In the genomic region with DNA sequence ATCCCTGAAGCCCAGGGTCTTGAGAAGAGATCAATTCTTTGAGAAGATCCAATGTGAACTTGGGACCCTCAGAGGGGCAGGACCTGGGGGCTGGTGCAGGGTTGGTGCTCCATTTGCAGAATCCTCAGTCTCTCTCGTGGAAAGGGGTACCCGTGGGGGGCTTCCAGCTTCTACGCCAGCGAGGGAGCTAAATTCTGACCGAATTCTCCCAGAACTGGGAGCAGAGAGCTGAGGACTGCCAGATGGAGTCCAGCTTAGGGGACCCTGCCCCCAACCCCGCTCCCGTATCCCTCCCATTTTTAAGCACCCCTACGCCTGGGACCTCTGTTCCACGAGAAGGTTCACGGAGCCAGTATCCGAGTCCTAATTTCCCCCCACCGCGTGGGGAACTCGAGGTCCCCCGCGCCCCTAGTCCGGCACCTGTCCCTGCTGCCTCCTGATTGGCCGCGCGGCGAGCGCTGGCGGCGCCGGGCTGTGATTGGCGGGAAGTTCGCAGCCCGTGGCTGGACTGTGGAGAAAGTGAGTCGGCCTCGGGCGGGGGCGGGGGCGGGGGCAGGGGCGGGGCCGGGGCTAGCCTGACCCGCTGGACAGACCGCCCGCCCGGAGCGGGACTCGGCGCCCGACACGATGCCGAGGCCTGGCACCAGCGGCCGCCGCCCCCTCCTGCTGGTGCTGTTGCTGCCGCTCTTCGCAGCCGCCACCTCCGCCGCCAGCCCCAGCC, we compare ENCODE assay signal across 1 cellular context.
TF ChIP-seq lines count a peak whose summit lies in the region.

No MANE protein-coding gene starts in this region.

TF ChIP-seq in HepG2, 621 proteins besides CTCF, POLR2A, EP300 and RAD21 (continued from another document and continues in another):
- TF ChIP-seq, protein P1, sequence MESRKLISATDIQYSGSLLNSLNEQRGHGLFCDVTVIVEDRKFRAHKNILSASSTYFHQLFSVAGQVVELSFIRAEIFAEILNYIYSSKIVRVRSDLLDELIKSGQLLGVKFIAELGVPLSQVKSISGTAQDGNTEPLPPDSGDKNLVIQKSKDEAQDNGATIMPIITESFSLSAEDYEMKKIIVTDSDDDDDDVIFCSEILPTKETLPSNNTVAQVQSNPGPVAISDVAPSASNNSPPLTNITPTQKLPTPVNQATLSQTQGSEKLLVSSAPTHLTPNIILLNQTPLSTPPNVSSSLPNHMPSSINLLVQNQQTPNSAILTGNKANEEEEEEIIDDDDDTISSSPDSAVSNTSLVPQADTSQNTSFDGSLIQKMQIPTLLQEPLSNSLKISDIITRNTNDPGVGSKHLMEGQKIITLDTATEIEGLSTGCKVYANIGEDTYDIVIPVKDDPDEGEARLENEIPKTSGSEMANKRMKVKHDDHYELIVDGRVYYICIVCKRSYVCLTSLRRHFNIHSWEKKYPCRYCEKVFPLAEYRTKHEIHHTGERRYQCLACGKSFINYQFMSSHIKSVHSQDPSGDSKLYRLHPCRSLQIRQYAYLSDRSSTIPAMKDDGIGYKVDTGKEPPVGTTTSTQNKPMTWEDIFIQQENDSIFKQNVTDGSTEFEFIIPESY (CRISPR knock-in tag; IDR thresholded peaks at IDR 0.05) = no peak
- TF ChIP-seq, protein P2, sequence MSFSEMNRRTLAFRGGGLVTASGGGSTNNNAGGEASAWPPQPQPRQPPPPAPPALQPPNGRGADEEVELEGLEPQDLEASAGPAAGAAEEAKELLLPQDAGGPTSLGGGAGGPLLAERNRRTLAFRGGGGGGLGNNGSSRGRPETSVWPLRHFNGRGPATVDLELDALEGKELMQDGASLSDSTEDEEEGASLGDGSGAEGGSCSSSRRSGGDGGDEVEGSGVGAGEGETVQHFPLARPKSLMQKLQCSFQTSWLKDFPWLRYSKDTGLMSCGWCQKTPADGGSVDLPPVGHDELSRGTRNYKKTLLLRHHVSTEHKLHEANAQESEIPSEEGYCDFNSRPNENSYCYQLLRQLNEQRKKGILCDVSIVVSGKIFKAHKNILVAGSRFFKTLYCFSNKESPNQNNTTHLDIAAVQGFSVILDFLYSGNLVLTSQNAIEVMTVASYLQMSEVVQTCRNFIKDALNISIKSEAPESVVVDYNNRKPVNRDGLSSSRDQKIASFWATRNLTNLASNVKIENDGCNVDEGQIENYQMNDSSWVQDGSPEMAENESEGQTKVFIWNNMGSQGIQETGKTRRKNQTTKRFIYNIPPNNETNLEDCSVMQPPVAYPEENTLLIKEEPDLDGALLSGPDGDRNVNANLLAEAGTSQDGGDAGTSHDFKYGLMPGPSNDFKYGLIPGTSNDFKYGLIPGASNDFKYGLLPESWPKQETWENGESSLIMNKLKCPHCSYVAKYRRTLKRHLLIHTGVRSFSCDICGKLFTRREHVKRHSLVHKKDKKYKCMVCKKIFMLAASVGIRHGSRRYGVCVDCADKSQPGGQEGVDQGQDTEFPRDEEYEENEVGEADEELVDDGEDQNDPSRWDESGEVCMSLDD (CRISPR knock-in tag; IDR thresholded peaks at IDR 0.05; ENCODE audit: borderline replicate concordance) = no peak
- TF ChIP-seq ATRX (CRISPR knock-in tag; IDR thresholded peaks at IDR 0.05; ENCODE audit: borderline replicate concordance) (no peak), MTF1 (CRISPR knock-in tag; IDR thresholded peaks at IDR 0.05) (no peak), NR3C1 (CRISPR knock-in tag; IDR thresholded peaks at IDR 0.05) (no peak), HMG20B (CRISPR knock-in tag; conservative IDR thresholded peaks at IDR 0.05) (no peak), ZNF816 (CRISPR knock-in tag; IDR thresholded peaks at IDR 0.05; ENCODE audit: borderline replicate concordance) (no peak), PHF21A (CRISPR knock-in tag; IDR thresholded peaks at IDR 0.05) (no peak), HOXD1 (CRISPR knock-in tag; IDR thresholded peaks at IDR 0.05) (no peak), ZKSCAN5 (CRISPR knock-in tag; IDR thresholded peaks at IDR 0.05) (no peak), ESRRA (CRISPR knock-in tag; IDR thresholded peaks at IDR 0.05; ENCODE audit: low read depth) (no peak), KDM6A (CRISPR knock-in tag; IDR thresholded peaks at IDR 0.05; ENCODE audit: low read depth) (no peak), GABPB1 (CRISPR knock-in tag; IDR thresholded peaks at IDR 0.05) (peak; percentile 12; the same call in 1 of the 2 replicates), KDM5A (IDR thresholded peaks at IDR 0.05; ENCODE audit: borderline replicate concordance, low read length) (no peak), CCAR2 (optimal IDR thresholded peaks at IDR 0.05; ENCODE audit: low read depth, low read length) (no peak), ZBTB21 (CRISPR knock-in tag; IDR thresholded peaks at IDR 0.05) (no peak), ZNF383 (CRISPR knock-in tag; IDR thresholded peaks at IDR 0.05; ENCODE audit: borderline replicate concordance) (no peak), RCOR2 (CRISPR knock-in tag; IDR thresholded peaks at IDR 0.05) (no peak), SOX13 (IDR thresholded peaks at IDR 0.05) (no peak), SOX13 (CRISPR knock-in tag; conservative IDR thresholded peaks at IDR 0.05 in 1 of 2, IDR thresholded peaks at IDR 0.05 in 1 of 2) (no peak), TEAD3 (CRISPR knock-in tag; optimal IDR thresholded peaks at IDR 0.05; ENCODE audit: borderline replicate concordance) (no peak), SNAPC2 (CRISPR knock-in tag; IDR thresholded peaks at IDR 0.05) (no peak)
- TF ChIP-seq, protein P3, sequence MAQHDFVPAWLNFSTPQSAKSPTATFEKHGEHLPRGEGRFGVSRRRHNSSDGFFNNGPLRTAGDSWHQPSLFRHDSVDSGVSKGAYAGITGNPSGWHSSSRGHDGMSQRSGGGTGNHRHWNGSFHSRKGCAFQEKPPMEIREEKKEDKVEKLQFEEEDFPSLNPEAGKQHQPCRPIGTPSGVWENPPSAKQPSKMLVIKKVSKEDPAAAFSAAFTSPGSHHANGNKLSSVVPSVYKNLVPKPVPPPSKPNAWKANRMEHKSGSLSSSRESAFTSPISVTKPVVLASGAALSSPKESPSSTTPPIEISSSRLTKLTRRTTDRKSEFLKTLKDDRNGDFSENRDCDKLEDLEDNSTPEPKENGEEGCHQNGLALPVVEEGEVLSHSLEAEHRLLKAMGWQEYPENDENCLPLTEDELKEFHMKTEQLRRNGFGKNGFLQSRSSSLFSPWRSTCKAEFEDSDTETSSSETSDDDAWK (CRISPR knock-in tag; IDR thresholded peaks at IDR 0.05) = no peak
- TF ChIP-seq, protein P4, sequence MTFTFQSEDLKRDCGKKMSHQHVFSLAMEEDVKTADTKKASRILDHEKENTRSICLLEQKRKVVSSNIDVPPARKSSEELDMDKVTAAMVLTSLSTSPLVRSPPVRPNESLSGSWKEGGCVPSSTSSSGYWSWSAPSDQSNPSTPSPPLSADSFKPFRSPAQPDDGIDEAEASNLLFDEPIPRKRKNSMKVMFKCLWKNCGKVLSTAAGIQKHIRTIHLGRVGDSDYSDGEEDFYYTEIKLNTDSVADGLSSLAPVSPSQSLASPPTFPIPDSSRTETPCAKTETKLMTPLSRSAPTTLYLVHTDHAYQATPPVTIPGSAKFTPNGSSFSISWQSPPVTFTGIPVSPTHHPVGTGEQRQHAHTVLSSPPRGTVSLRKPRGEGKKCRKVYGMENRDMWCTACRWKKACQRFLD (CRISPR knock-in tag; IDR thresholded peaks at IDR 0.05; ENCODE audit: borderline replicate concordance) = no peak
- TF ChIP-seq, protein P5, sequence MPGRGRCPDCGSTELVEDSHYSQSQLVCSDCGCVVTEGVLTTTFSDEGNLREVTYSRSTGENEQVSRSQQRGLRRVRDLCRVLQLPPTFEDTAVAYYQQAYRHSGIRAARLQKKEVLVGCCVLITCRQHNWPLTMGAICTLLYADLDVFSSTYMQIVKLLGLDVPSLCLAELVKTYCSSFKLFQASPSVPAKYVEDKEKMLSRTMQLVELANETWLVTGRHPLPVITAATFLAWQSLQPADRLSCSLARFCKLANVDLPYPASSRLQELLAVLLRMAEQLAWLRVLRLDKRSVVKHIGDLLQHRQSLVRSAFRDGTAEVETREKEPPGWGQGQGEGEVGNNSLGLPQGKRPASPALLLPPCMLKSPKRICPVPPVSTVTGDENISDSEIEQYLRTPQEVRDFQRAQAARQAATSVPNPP (CRISPR knock-in tag; IDR thresholded peaks at IDR 0.05) = no peak
- TF ChIP-seq, protein P6, sequence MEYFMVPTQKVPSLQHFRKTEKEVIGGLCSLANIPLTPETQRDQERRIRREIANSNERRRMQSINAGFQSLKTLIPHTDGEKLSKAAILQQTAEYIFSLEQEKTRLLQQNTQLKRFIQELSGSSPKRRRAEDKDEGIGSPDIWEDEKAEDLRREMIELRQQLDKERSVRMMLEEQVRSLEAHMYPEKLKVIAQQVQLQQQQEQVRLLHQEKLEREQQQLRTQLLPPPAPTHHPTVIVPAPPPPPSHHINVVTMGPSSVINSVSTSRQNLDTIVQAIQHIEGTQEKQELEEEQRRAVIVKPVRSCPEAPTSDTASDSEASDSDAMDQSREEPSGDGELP (IDR thresholded peaks at IDR 0.05; ENCODE audit: borderline replicate concordance, low read depth) = no peak
- TF ChIP-seq, protein P7, sequence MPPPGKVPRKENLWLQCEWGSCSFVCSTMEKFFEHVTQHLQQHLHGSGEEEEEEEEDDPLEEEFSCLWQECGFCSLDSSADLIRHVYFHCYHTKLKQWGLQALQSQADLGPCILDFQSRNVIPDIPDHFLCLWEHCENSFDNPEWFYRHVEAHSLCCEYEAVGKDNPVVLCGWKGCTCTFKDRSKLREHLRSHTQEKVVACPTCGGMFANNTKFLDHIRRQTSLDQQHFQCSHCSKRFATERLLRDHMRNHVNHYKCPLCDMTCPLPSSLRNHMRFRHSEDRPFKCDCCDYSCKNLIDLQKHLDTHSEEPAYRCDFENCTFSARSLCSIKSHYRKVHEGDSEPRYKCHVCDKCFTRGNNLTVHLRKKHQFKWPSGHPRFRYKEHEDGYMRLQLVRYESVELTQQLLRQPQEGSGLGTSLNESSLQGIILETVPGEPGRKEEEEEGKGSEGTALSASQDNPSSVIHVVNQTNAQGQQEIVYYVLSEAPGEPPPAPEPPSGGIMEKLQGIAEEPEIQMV (CRISPR knock-in tag; IDR thresholded peaks at IDR 0.05; ENCODE audit: low read depth) = no peak
- TF ChIP-seq, protein P8, sequence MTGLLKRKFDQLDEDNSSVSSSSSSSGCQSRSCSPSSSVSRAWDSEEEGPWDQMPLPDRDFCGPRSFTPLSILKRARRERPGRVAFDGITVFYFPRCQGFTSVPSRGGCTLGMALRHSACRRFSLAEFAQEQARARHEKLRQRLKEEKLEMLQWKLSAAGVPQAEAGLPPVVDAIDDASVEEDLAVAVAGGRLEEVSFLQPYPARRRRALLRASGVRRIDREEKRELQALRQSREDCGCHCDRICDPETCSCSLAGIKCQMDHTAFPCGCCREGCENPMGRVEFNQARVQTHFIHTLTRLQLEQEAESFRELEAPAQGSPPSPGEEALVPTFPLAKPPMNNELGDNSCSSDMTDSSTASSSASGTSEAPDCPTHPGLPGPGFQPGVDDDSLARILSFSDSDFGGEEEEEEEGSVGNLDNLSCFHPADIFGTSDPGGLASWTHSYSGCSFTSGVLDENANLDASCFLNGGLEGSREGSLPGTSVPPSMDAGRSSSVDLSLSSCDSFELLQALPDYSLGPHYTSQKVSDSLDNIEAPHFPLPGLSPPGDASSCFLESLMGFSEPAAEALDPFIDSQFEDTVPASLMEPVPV (CRISPR knock-in tag; IDR thresholded peaks at IDR 0.05) = no peak
- TF ChIP-seq, protein P9, sequence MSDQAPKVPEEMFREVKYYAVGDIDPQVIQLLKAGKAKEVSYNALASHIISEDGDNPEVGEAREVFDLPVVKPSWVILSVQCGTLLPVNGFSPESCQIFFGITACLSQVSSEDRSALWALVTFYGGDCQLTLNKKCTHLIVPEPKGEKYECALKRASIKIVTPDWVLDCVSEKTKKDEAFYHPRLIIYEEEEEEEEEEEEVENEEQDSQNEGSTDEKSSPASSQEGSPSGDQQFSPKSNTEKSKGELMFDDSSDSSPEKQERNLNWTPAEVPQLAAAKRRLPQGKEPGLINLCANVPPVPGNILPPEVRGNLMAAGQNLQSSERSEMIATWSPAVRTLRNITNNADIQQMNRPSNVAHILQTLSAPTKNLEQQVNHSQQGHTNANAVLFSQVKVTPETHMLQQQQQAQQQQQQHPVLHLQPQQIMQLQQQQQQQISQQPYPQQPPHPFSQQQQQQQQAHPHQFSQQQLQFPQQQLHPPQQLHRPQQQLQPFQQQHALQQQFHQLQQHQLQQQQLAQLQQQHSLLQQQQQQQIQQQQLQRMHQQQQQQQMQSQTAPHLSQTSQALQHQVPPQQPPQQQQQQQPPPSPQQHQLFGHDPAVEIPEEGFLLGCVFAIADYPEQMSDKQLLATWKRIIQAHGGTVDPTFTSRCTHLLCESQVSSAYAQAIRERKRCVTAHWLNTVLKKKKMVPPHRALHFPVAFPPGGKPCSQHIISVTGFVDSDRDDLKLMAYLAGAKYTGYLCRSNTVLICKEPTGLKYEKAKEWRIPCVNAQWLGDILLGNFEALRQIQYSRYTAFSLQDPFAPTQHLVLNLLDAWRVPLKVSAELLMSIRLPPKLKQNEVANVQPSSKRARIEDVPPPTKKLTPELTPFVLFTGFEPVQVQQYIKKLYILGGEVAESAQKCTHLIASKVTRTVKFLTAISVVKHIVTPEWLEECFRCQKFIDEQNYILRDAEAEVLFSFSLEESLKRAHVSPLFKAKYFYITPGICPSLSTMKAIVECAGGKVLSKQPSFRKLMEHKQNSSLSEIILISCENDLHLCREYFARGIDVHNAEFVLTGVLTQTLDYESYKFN (CRISPR knock-in tag; conservative IDR thresholded peaks at IDR 0.05) = no peak
- TF ChIP-seq, protein P10, sequence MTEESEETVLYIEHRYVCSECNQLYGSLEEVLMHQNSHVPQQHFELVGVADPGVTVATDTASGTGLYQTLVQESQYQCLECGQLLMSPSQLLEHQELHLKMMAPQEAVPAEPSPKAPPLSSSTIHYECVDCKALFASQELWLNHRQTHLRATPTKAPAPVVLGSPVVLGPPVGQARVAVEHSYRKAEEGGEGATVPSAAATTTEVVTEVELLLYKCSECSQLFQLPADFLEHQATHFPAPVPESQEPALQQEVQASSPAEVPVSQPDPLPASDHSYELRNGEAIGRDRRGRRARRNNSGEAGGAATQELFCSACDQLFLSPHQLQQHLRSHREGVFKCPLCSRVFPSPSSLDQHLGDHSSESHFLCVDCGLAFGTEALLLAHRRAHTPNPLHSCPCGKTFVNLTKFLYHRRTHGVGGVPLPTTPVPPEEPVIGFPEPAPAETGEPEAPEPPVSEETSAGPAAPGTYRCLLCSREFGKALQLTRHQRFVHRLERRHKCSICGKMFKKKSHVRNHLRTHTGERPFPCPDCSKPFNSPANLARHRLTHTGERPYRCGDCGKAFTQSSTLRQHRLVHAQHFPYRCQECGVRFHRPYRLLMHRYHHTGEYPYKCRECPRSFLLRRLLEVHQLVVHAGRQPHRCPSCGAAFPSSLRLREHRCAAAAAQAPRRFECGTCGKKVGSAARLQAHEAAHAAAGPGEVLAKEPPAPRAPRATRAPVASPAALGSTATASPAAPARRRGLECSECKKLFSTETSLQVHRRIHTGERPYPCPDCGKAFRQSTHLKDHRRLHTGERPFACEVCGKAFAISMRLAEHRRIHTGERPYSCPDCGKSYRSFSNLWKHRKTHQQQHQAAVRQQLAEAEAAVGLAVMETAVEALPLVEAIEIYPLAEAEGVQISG (CRISPR knock-in tag; IDR thresholded peaks at IDR 0.05) = peak; percentile 37; the same call in 1 of the 2 replicates
